19 cellular contexts compared by ENCODE assay signal in genomic region chr6:135854799-135855198, GRCh38. TPM values are rescaled to one million over a fixed set of nuclear protein-coding genes. Genes with fewer than 3 reads are reported as not detected.
DNase-seq lines count a peak whose midpoint lies in the region; ATAC-seq and TF ChIP-seq lines count a peak whose summit lies in the region.
"Had no signal": no experiment of that assay in that cellular context is flagged by ENCODE, and none has a peak within 500 bp of the region (broad histone marks: within the 10 kb centered on the region; RNA-seq: fewer than 3 reads in every experiment).

No MANE protein-coding gene starts in this region.

- intact Hi-C loops in activated T-helper 1 cell treated with anti-CD3 and anti-CD28 coated beads, Interleukin-12 subunit alpha, Interleukin-12 subunit beta, Interleukin-2, Interleukin-4 antibody, amounts not matched to agents 30 ng/mL and 10 ng/mL and 1 ng/mL, durations not matched to agents 14 hours and 24 hours and 36 hours (cut with micrococcal nuclease), result loop anchor here (1.0 to 10.0 kb wide), 6 partner anchors 162 to 370 kb away; partner anchors contain the start of gene AHI1
- intact Hi-C loops in psoas muscle (cut with DNase I), result loop anchor here in 1 of 2 donors (5.0 kb wide), 2 partner anchors 53 to 68 kb away; no protein-coding TSS in a partner anchor

- H3K27ac Mint-ChIP-seq in activated T-helper 1 cell treated with anti-CD3 and anti-CD28 coated beads, Interleukin-12 subunit alpha, Interleukin-12 subunit beta, Interleukin-2, Interleukin-4 antibody, amounts not matched to agents 30 ng/mL and 10 ng/mL and 1 ng/mL, durations not matched to agents 14 hours and 24 hours and 36 hours, result peak overlapping the region; percentile 22
- no peak overlapping the region for H3K27ac Mint-ChIP-seq in progenitor cell of endocrine pancreas
- H3K27ac Mint-ChIP-seq in osteocyte (ENCODE audit: unreplicated experiment), result no peak overlapping the region
- H3K27ac Mint-ChIP-seq: type B pancreatic cell had no signal

- DNase-seq in activated T-helper 1 cell treated with anti-CD3 and anti-CD28 coated beads, Interleukin-12 subunit alpha, Interleukin-12 subunit beta, Interleukin-2, Interleukin-4 antibody, amounts not matched to agents 30 ng/mL and 10 ng/mL and 1 ng/mL, durations not matched to agents 14 hours and 24 hours and 36 hours (ENCODE audit: low spot score), result no peak
- DNase-seq in psoas muscle (no peak), progenitor cell of endocrine pancreas (ENCODE audit: low spot score, unreplicated experiment) (no peak), osteocyte (ENCODE audit: extremely low spot score, unreplicated experiment) (no peak)
- DNase-seq: activated CD4-positive, CD25-positive, alpha-beta regulatory T cell; activated gamma-delta T cell; COR-L47; DND-41; glutamatergic neuron; NCI-H2171; NCI-H69; SHP77 treated with DMSO at 0.1 percent for 48 hours; stimulated activated CD4-positive, alpha-beta T cell treated with anti-CD3 and anti-CD28 coated beads, Interleukin-15, amount 100 ng/mL, for 24 hours had no signal

- H3K27me3 Mint-ChIP-seq in activated T-helper 1 cell treated with anti-CD3 and anti-CD28 coated beads, Interleukin-12 subunit alpha, Interleukin-12 subunit beta, Interleukin-2, Interleukin-4 antibody, amounts not matched to agents 30 ng/mL and 10 ng/mL and 1 ng/mL, durations not matched to agents 14 hours and 24 hours and 36 hours (ENCODE audit: insufficient read depth), result peaks cover 5% of the 10 kb centered on the region
- no peaks in the 10 kb centered on the region for H3K27me3 Mint-ChIP-seq in progenitor cell of endocrine pancreas
- H3K27me3 Mint-ChIP-seq in osteocyte (ENCODE audit: unreplicated experiment), result no peaks in the 10 kb centered on the region
- H3K27me3 Mint-ChIP-seq: type B pancreatic cell had no signal

- H3K9me3 Mint-ChIP-seq in activated T-helper 1 cell treated with anti-CD3 and anti-CD28 coated beads, Interleukin-12 subunit alpha, Interleukin-12 subunit beta, Interleukin-2, Interleukin-4 antibody, amounts not matched to agents 30 ng/mL and 10 ng/mL and 1 ng/mL, durations not matched to agents 14 hours and 24 hours and 36 hours, result no peaks in the 10 kb centered on the region
- H3K9me3 Mint-ChIP-seq in progenitor cell of endocrine pancreas (ENCODE audit: low read depth) (no peaks in the 10 kb centered on the region), osteocyte (ENCODE audit: unreplicated experiment) (no peaks in the 10 kb centered on the region)
- H3K9me3 Mint-ChIP-seq: type B pancreatic cell had no signal

- no peak for TF ChIP-seq CTCF in psoas muscle (IDR thresholded peaks at IDR 0.05)
- TF ChIP-seq CTCF in progenitor cell of endocrine pancreas (IDR thresholded peaks at IDR 0.05; ENCODE audit: unreplicated experiment), result no peak
- TF ChIP-seq CTCF in osteocyte (IDR thresholded peaks at IDR 0.05), result no peak

- peaks cover 14% of the 10 kb centered on the region for H3K36me3 Mint-ChIP-seq in activated T-helper 1 cell treated with anti-CD3 and anti-CD28 coated beads, Interleukin-12 subunit alpha, Interleukin-12 subunit beta, Interleukin-2, Interleukin-4 antibody, amounts not matched to agents 30 ng/mL and 10 ng/mL and 1 ng/mL, durations not matched to agents 14 hours and 24 hours and 36 hours (ENCODE audit: low read depth)
- no peaks in the 10 kb centered on the region for H3K36me3 Mint-ChIP-seq in progenitor cell of endocrine pancreas (ENCODE audit: insufficient read depth)
- no peaks in the 10 kb centered on the region for H3K36me3 Mint-ChIP-seq in osteocyte (ENCODE audit: unreplicated experiment)
- H3K36me3 Mint-ChIP-seq: type B pancreatic cell had no signal

- no peaks in the 10 kb centered on the region for H3K9me3 ChIP-seq in psoas muscle

- H3K4me3 ChIP-seq in psoas muscle, result peak overlapping the region; percentile 66

- peaks cover 47% of the 10 kb centered on the region for H3K4me1 Mint-ChIP-seq in activated T-helper 1 cell treated with anti-CD3 and anti-CD28 coated beads, Interleukin-12 subunit alpha, Interleukin-12 subunit beta, Interleukin-2, Interleukin-4 antibody, amounts not matched to agents 30 ng/mL and 10 ng/mL and 1 ng/mL, durations not matched to agents 14 hours and 24 hours and 36 hours (ENCODE audit: low read depth)
- H3K4me1 Mint-ChIP-seq in progenitor cell of endocrine pancreas (ENCODE audit: low read depth) (peaks cover 13% of the 10 kb centered on the region), osteocyte (ENCODE audit: unreplicated experiment) (peaks cover 8% of the 10 kb centered on the region)

- H3K4me1 ChIP-seq in psoas muscle, result peaks cover 19% of the 10 kb centered on the region

- H3K27ac ChIP-seq in psoas muscle, result peak overlapping the region; percentile 68

- peak; percentile 41 for ATAC-seq in GM18502 (IDR thresholded peaks at IDR 0.05; ENCODE audit: poor library complexity, unreplicated experiment)
- ATAC-seq in GM21390 (IDR thresholded peaks at IDR 0.05; ENCODE audit: unreplicated experiment), result peak; percentile 53
- ATAC-seq in psoas muscle, result no peak
- no peak for ATAC-seq in HG02571 (IDR thresholded peaks at IDR 0.05; ENCODE audit: unreplicated experiment)
- ATAC-seq in SK-N-SH treated with all-trans-retinoic acid at 6 μM for 48 hours, result no peak
- ATAC-seq: left lobe of liver had no signal

- no peaks in the 10 kb centered on the region for H3K27me3 ChIP-seq in psoas muscle (ENCODE audit: insufficient read depth in 3 of 3, low read length in 2 of 3)

- 94 to 100% (median 98%) methylated on average over 2 of the region's 2 CpGs for WGBS in psoas muscle, 3 donors

- H3K36me3 ChIP-seq in psoas muscle (ENCODE audit: insufficient read depth in 1 of 2, low read depth in 1 of 2), result no peaks in the 10 kb centered on the region

- H3K4me3 Mint-ChIP-seq in activated T-helper 1 cell treated with anti-CD3 and anti-CD28 coated beads, Interleukin-12 subunit alpha, Interleukin-12 subunit beta, Interleukin-2, Interleukin-4 antibody, amounts not matched to agents 30 ng/mL and 10 ng/mL and 1 ng/mL, durations not matched to agents 14 hours and 24 hours and 36 hours, result peak overlapping the region; percentile 74
- H3K4me3 Mint-ChIP-seq in progenitor cell of endocrine pancreas (ENCODE audit: low read depth), result no peak overlapping the region
- no peak overlapping the region for H3K4me3 Mint-ChIP-seq in osteocyte (ENCODE audit: unreplicated experiment)
- H3K4me3 Mint-ChIP-seq: type B pancreatic cell had no signal

TF ChIP-seq in SK-N-SH treated with all-trans-retinoic acid at 6 μM for 48 hours, 23 proteins besides CTCF, POLR2A, EP300 and RAD21:
- TF ChIP-seq, protein P1, sequence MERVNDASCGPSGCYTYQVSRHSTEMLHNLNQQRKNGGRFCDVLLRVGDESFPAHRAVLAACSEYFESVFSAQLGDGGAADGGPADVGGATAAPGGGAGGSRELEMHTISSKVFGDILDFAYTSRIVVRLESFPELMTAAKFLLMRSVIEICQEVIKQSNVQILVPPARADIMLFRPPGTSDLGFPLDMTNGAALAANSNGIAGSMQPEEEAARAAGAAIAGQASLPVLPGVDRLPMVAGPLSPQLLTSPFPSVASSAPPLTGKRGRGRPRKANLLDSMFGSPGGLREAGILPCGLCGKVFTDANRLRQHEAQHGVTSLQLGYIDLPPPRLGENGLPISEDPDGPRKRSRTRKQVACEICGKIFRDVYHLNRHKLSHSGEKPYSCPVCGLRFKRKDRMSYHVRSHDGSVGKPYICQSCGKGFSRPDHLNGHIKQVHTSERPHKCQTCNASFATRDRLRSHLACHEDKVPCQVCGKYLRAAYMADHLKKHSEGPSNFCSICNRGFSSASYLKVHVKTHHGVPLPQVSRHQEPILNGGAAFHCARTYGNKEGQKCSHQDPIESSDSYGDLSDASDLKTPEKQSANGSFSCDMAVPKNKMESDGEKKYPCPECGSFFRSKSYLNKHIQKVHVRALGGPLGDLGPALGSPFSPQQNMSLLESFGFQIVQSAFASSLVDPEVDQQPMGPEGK (CRISPR knock-in tag; IDR thresholded peaks at IDR 0.05; ENCODE audit: borderline replicate concordance), result no peak
- TF ChIP-seq TOX (CRISPR knock-in tag; IDR thresholded peaks at IDR 0.05; ENCODE audit: borderline replicate concordance) (no peak), CSDC2 (CRISPR knock-in tag; IDR thresholded peaks at IDR 0.05) (no peak), PPARA (CRISPR knock-in tag; IDR thresholded peaks at IDR 0.05; ENCODE audit: borderline replicate concordance) (no peak), ZFP3 (CRISPR knock-in tag; IDR thresholded peaks at IDR 0.05) (no peak), ZNF8 (CRISPR knock-in tag; IDR thresholded peaks at IDR 0.05) (no peak)

RNA-seq across cellular contexts. Expression of gene PDE7B, which starts 3.3 kb away (rescaled TPM):
- total RNA-seq in activated T-helper 1 cell treated with anti-CD3 and anti-CD28 coated beads, Interleukin-12 subunit alpha, Interleukin-12 subunit beta, Interleukin-2, Interleukin-4 antibody, amounts not matched to agents 30 ng/mL and 10 ng/mL and 1 ng/mL, durations not matched to agents 14 hours and 24 hours and 36 hours, result 10.7 and 11.1 TPM in 2 replicates
- total RNA-seq in psoas muscle, result 1 to 10 TPM; 2.7 to 4.6 (median 4.3) TPM
- polyA plus RNA-seq in psoas muscle, result 1 to 10 TPM; 1.9 to 2.3 (median 2.0) TPM
- total RNA-seq in progenitor cell of endocrine pancreas, result 0.07 TPM in 1 of 2 replicates, not detected in the other
- total RNA-seq in osteocyte, result 3.4 and 3.9 TPM in 2 replicates

Comparison
In these comparisons a context has a peak if more than half of its experiments do, and no peak if none do; other contexts are left out.
1. ATAC-seq: peak in GM18502 (single experiment) and GM21390 (single experiment); none in psoas muscle (0 of 4), HG02571 (single experiment) and SK-N-SH treated with all-trans-retinoic acid at 6 μM for 48 hours (single experiment).